15 cellular contexts compared by ENCODE assay signal in the genomic region with DNA sequence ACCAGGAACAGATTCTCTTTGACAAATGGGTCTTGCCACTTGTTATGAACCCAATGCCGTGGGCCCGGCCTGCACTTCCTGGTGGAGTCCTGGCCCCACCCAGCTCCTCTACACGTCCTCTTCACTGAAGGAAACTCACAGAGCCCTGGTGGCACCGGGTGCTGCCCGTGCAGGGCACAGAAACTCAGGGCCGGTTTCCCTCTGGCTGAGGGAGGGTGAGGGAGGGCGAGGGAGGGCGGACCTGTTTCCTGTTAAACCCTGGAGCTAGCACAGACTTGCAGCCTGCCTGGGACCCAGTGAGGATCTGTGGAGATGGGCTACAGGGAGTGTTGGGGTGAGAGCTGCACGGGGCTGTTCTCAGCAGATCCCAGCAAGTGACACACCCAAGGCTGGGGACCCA.
DNase-seq lines count a peak whose midpoint lies in the region; ATAC-seq, FAIRE-seq and TF ChIP-seq lines count a peak whose summit lies in the region.
"Had no signal": no experiment of that assay in that cellular context is flagged by ENCODE, and none has a peak within 500 bp of the region (broad histone marks: within the 10 kb centered on the region; RNA-seq: fewer than 3 reads in every experiment).

No MANE protein-coding gene starts in this region.

- no peak for FAIRE-seq in HepG2 (lab: Jason Lieb, UNC)

- RAD21 ChIA-PET in HCT116 (lab: Charles Lee; ENCODE audit: low non-redundant PET in 1 of 2, low total read pairs in 2 of 2, uncharacterized antibody in 2 of 2, unreplicated experiment in 2 of 2) = no interaction called here

- POLR2A ChIA-PET in HCT116 (lab: Charles Lee) = no interaction called here
- POLR2A ChIA-PET in Panc1 (lab: Charles Lee) = no interaction called here
- POLR2A ChIA-PET in HepG2 (lab: Yijun Ruan, JAX) = no interaction called here

- no peak for DNase-seq in HCT116 (ENCODE audit: low read depth, low spot score)
- DNase-seq in Panc1 (ENCODE audit: low read depth, low spot score) = no peak
- no peak for DNase-seq in HepG2 (ENCODE audit: low spot score)
- DNase-seq in upper lobe of right lung = peak; percentile 62
- no peak for DNase-seq in dorsolateral prefrontal cortex
- no peak for DNase-seq in NCI-H146 treated with DMSO at 0.1 percent for 48 hours (lab: John Stamatoyannopoulos, UW; ENCODE audit: unreplicated experiment)
- no peak for DNase-seq in AG08396 (ENCODE audit: low spot score)
- DNase-seq: KBM-7, NCI-H1092, NCI-H187, NCI-H774, Peyer's patch, SHP77 treated with DMSO at 0.1 percent for 48 hours, SW 1271 had no signal

- no peaks in the 10 kb centered on the region for H3K9me3 ChIP-seq in HCT116 (ENCODE audit: control insufficient read depth in 1 of 2, insufficient read depth in 1 of 2, low read depth in 1 of 2, low read length in 2 of 2)
- no peaks in the 10 kb centered on the region for H3K9me3 ChIP-seq in Panc1 (ENCODE audit: control insufficient read depth, insufficient read depth, low read depth, low read length)
- no peaks in the 10 kb centered on the region for H3K9me3 ChIP-seq in HepG2 (ENCODE audit: low read length)
- no peaks in the 10 kb centered on the region for H3K9me3 ChIP-seq in upper lobe of right lung
- H3K9me3 ChIP-seq: HAP-1 had no signal

- H3K36me3 ChIP-seq in HCT116 (ENCODE audit: control insufficient read depth in 1 of 2, insufficient read depth in 2 of 2, low read length in 2 of 2) = no peaks in the 10 kb centered on the region
- H3K36me3 ChIP-seq in Panc1 (ENCODE audit: control insufficient read depth, insufficient read depth, low read length) = no peaks in the 10 kb centered on the region
- H3K36me3 ChIP-seq in HepG2 (replicated peaks in 1 of 2; ENCODE audit: control insufficient read depth in 1 of 2, insufficient read depth in 2 of 2, low read length in 2 of 2) = no peaks in the 10 kb centered on the region
- no peaks in the 10 kb centered on the region for H3K36me3 ChIP-seq in upper lobe of right lung
- H3K36me3 ChIP-seq: HAP-1, Peyer's patch had no signal

- H3K4me1 ChIP-seq in HCT116 (ENCODE audit: control insufficient read depth in 1 of 2, insufficient read depth in 2 of 2, low read length in 2 of 2) = no peaks in the 10 kb centered on the region
- H3K4me1 ChIP-seq in Panc1 (ENCODE audit: control insufficient read depth, insufficient read depth, low read length) = no peaks in the 10 kb centered on the region
- H3K4me1 ChIP-seq in HepG2 (ENCODE audit: insufficient read depth, low read length) = peaks cover 11% of the 10 kb centered on the region
- H3K4me1 ChIP-seq in upper lobe of right lung = no peaks in the 10 kb centered on the region
- H3K4me1 ChIP-seq: HAP-1, Peyer's patch had no signal

- H3K27me3 ChIP-seq in HCT116 (ENCODE audit: insufficient read depth, low read length) (peaks cover 6% of the 10 kb centered on the region; the same call in 1 of the 2 replicates), Panc1 (ENCODE audit: control insufficient read depth, insufficient read depth, low read length) (peaks cover 2% of the 10 kb centered on the region; the same call in 1 of the 2 replicates), HepG2 (ENCODE audit: control insufficient read depth in 1 of 2, insufficient read depth in 2 of 2, low read length in 2 of 2) (0 out of 5 replicates have a peak, but pooled peaks cover 0 to 6% of the 10 kb centered on the region in 2 experiments), upper lobe of right lung (no peaks in the 10 kb centered on the region), dorsolateral prefrontal cortex (no peaks in the 10 kb centered on the region)
- H3K27me3 ChIP-seq: Peyer's patch had no signal

- intact Hi-C loops in HCT116 (cut with micrococcal nuclease) (no loop called here), Panc1 (cut with micrococcal nuclease; ENCODE audit: unreplicated experiment) (no loop called here), HepG2 (cut with micrococcal nuclease; ENCODE audit: unreplicated experiment) (no loop called here), upper lobe of right lung (cut with DNase I) (no loop called here), dorsolateral prefrontal cortex (cut with DNase I) (no loop called here)

- TF ChIP-seq RAD21 in HCT116 (IDR thresholded peaks at IDR 0.05; ENCODE audit: low read depth) (no peak), HepG2 (CRISPR knock-in tag; IDR thresholded peaks at IDR 0.05) (no peak)

- no peak overlapping the region for H3K4me3 ChIP-seq in HCT116 (replicated peaks in 1 of 2; ENCODE audit: low read depth in 1 of 2, low read length in 2 of 2)
- no peak overlapping the region for H3K4me3 ChIP-seq in Panc1 (ENCODE audit: low read depth in 2 of 2, low read length in 2 of 2)
- no peak overlapping the region for H3K4me3 ChIP-seq in HepG2 (replicated peaks in 1 of 3; ENCODE audit: insufficient read depth in 1 of 3, low read depth in 2 of 3, low read length in 3 of 3)
- H3K4me3 ChIP-seq in upper lobe of right lung = no peak overlapping the region
- no peak overlapping the region for H3K4me3 ChIP-seq in dorsolateral prefrontal cortex
- H3K4me3 ChIP-seq: HAP-1, Peyer's patch had no signal

- H2AFZ ChIP-seq in HCT116 (ENCODE audit: low read depth, low read length, poor library complexity, severe bottlenecking) = no peak overlapping the region
- no peak overlapping the region for H2AFZ ChIP-seq in HepG2 (ENCODE audit: low read length)

- no peaks in the 10 kb centered on the region for H3K9me2 ChIP-seq in HCT116 (ENCODE audit: insufficient read depth)

- in situ Hi-C loops in Panc1 (cut with HindIII; ENCODE audit: low pct_unique_long_range_greater_than_20kb, low sequenced_read_pairs) = no loop called here
- in situ Hi-C loops in HepG2 (cut with HindIII; ENCODE audit: extremely low pct_ligation_motif_present, low pct_unique_long_range_greater_than_20kb) = no loop called here

- H3K27ac ChIP-seq in HCT116 (ENCODE audit: low read depth, low read length) = no peak overlapping the region
- H3K27ac ChIP-seq in Panc1 (ENCODE audit: low read length) = no peak overlapping the region
- H3K27ac ChIP-seq in HepG2 (ENCODE audit: extremely low read length, insufficient read depth, low read length) = no peak overlapping the region
- no peak overlapping the region for H3K27ac ChIP-seq in upper lobe of right lung
- no peak overlapping the region for H3K27ac ChIP-seq in dorsolateral prefrontal cortex
- H3K27ac ChIP-seq: Peyer's patch had no signal

- H3K4me2 ChIP-seq in HCT116 (ENCODE audit: low read length) (no peak overlapping the region), HepG2 (ENCODE audit: low read depth, low read length) (peak overlapping the region; percentile 13; the same call in 1 of the 2 replicates)

- H3K9ac ChIP-seq in HCT116 (ENCODE audit: low read length) (no peak overlapping the region), HepG2 (ENCODE audit: insufficient read depth, low read depth, low read length) (no peak overlapping the region)

- TF ChIP-seq CTCF in HCT116 (IDR thresholded peaks at IDR 0.05 in 2 of 3, conservative IDR thresholded peaks at IDR 0.05 in 1 of 3; ENCODE audit: borderline replicate concordance in 1 of 3, insufficient read depth in 1 of 3, low read depth in 2 of 3, low read length in 2 of 3) (no peak), Panc1 (IDR thresholded peaks at IDR 0.05) (no peak), HepG2 (CRISPR knock-in tag; IDR thresholded peaks at IDR 0.05) (no peak), upper lobe of right lung (IDR thresholded peaks at IDR 0.05) (no peak), dorsolateral prefrontal cortex (IDR thresholded peaks at IDR 0.05 in 54 of 56, conservative IDR thresholded peaks at IDR 0.05 in 2 of 56; ENCODE audit: low read depth in 1 of 56, partially characterized antibody in 56 of 56) (no peak)

- H3K79me2 ChIP-seq in HCT116 (ENCODE audit: insufficient read depth, low read length) = no peaks in the 10 kb centered on the region
- H3K79me2 ChIP-seq in HepG2 (ENCODE audit: insufficient read depth, low read length) = no peaks in the 10 kb centered on the region

- no TSS peak for BruUV-seq in HCT116 (replicated peaks; lab: Mats Ljungman, UMichigan)
- no TSS peak for BruUV-seq in Panc1 (replicated peaks; lab: Mats Ljungman, UMichigan)
- no TSS peak for BruUV-seq in HepG2 (replicated peaks; lab: Mats Ljungman, UMichigan)

- TF ChIP-seq EP300 in HepG2 (IDR thresholded peaks at IDR 0.05; ENCODE audit: low read depth in 2 of 2, low read length in 2 of 2) = no peak
- no peak for TF ChIP-seq EP300 in HepG2 (CRISPR knock-in tag; IDR thresholded peaks at IDR 0.05; ENCODE audit: borderline replicate concordance)

- 80% methylated on average over 2 of the region's 9 CpGs for WGBS in HepG2 (ENCODE audit: low lambda C conversion rate)

- TF ChIP-seq POLR2A in HCT116 (IDR thresholded peaks at IDR 0.05; ENCODE audit: borderline replicate concordance, extremely low read depth, insufficient read depth, insufficient read length) = no peak
- TF ChIP-seq POLR2A in HepG2 (IDR thresholded peaks at IDR 0.05; ENCODE audit: insufficient read depth in 1 of 2, low read depth in 2 of 2, low read length in 2 of 2) = no peak

- CTCF ChIA-PET in HCT116 (lab: Charles Lee) = no interaction called here
- CTCF ChIA-PET in Panc1 (lab: Charles Lee) = no interaction called here
- CTCF ChIA-PET in HepG2 (lab: Yijun Ruan, JAX; ENCODE audit: low intra/inter-chr PET ratio, low total read pairs) = no interaction called here

- ATAC-seq in HCT116 (0 out of 2 replicates have a peak, but pooled peaks have one; percentile 17), Panc1 (0 out of 2 replicates have a peak, but pooled peaks have one; percentile 12), HepG2 (peak; percentile 15; the same call in 2 of the 3 replicates), upper lobe of right lung (peak; percentile 26)

- H4K20me1 ChIP-seq in HCT116 (ENCODE audit: insufficient read depth) = no peaks in the 10 kb centered on the region
- H4K20me1 ChIP-seq in HepG2 (ENCODE audit: insufficient read depth, low read length) = peaks cover 22% of the 10 kb centered on the region; the same call in 1 of the 2 replicates

TF ChIP-seq in HCT116, 20 proteins besides CTCF, POLR2A, EP300 and RAD21 (continues in another document):
- TF ChIP-seq, protein P1, sequence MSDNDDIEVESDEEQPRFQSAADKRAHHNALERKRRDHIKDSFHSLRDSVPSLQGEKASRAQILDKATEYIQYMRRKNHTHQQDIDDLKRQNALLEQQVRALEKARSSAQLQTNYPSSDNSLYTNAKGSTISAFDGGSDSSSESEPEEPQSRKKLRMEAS (IDR thresholded peaks at IDR 0.05) = no peak
- no peak for TF ChIP-seq FOSL1 (IDR thresholded peaks at IDR 0.05; ENCODE audit: low read depth)
- TF ChIP-seq POLR2AphosphoS5 (IDR thresholded peaks at IDR 0.05; ENCODE audit: low read depth, low read length) = no peak
- TF ChIP-seq CEBPB (IDR thresholded peaks at IDR 0.05; ENCODE audit: low read depth) = no peak
- TF ChIP-seq EZH2 (IDR thresholded peaks at IDR 0.05) = no peak

TF ChIP-seq in HepG2, 621 proteins besides CTCF, POLR2A, EP300 and RAD21 (continues in another document):
- no peak for TF ChIP-seq ZNF343 (CRISPR knock-in tag; IDR thresholded peaks at IDR 0.05)
- TF ChIP-seq SP4 (CRISPR knock-in tag; IDR thresholded peaks at IDR 0.05) = no peak
- no peak for TF ChIP-seq RFXAP (CRISPR knock-in tag; IDR thresholded peaks at IDR 0.05; ENCODE audit: borderline replicate concordance)
- TF ChIP-seq RORA (CRISPR knock-in tag; IDR thresholded peaks at IDR 0.05) = no peak
- no peak for TF ChIP-seq HMG20B (CRISPR knock-in tag; conservative IDR thresholded peaks at IDR 0.05)
